Comparison of ENCODE assay signal across 18 cellular contexts in genomic region chr21:37770496-37770895, GRCh38.
A peak's percentile ranks its signal among the peaks of the same experiment; 100 is the strongest.
DNase-seq lines count a peak whose midpoint lies in the region; ATAC-seq, FAIRE-seq and TF ChIP-seq lines count a peak whose summit lies in the region.
"Had no signal": no experiment of that assay in that cellular context is flagged by ENCODE, and none has a peak within 500 bp of the region (broad histone marks: within the 10 kb centered on the region; RNA-seq: fewer than 3 reads in every experiment).

No MANE protein-coding gene starts in this region.

- TF ChIP-seq EP300 in K562 (IDR thresholded peaks at IDR 0.05; ENCODE audit: low read length) (no peak), ovary (IDR thresholded peaks at IDR 0.05) (no peak)

- CTCF ChIA-PET in K562 (lab: Yijun Ruan, JAX; ENCODE audit: low intra/inter-chr PET ratio), result no interaction called here

- no peak for FAIRE-seq in K562 (lab: Jason Lieb, UNC)
- FAIRE-seq: G401.6, GM12892, GM19239 had no signal

- TF ChIP-seq CTCF in K562 (IDR thresholded peaks at IDR 0.05 in 2 of 3, conservative IDR thresholded peaks at IDR 0.05 in 1 of 3; ENCODE audit: insufficient read depth in 2 of 3, low read depth in 1 of 3, low read length in 3 of 3) (no peak), epithelial cell of esophagus (IDR thresholded peaks at IDR 0.05; ENCODE audit: insufficient read depth, low read depth, low read length, missing control alignments) (no peak), foreskin keratinocyte (conservative IDR thresholded peaks at IDR 0.05) (no peak), ovary (IDR thresholded peaks at IDR 0.05) (no peak)

- H3K27me3 ChIP-seq in K562 (ENCODE audit: control insufficient read depth in 2 of 2, insufficient read depth in 2 of 2, low read length in 2 of 2), result peaks cover 0 to 9% of the 10 kb centered on the region in 2 experiments; a peak in 2 of 5 replicates
- H3K27me3 ChIP-seq in foreskin keratinocyte, result no peaks in the 10 kb centered on the region
- no peaks in the 10 kb centered on the region for H3K27me3 ChIP-seq in ovary

- H3K9me3 ChIP-seq in K562 (replicated peaks; ENCODE audit: control insufficient read depth, insufficient read depth, low read depth, low read length), result no peaks in the 10 kb centered on the region
- H3K9me3 ChIP-seq in ovary, result no peaks in the 10 kb centered on the region

- no TSS peak for BruUV-seq in K562 (replicated peaks; lab: Mats Ljungman, UMichigan)

- DNase-seq in K562 (ENCODE audit: extremely low read depth in 1 of 4, low spot score in 3 of 4) (no peak), epithelial cell of esophagus (ENCODE audit: low read depth) (peak; percentile 65), foreskin keratinocyte (peak in 1 of 2 donors; percentile 57), ovary (no peak), SHP77 (lab: John Stamatoyannopoulos, UW) (no peak)
- DNase-seq: Caco-2; CD4-positive, CD25-positive, alpha-beta regulatory T cell; CD8-positive, alpha-beta T cell; DMS153; DND-41; H9 had no signal

- TF ChIP-seq POLR2A in K562 (conservative IDR thresholded peaks at IDR 0.05) (no peak), ovary (IDR thresholded peaks at IDR 0.05) (no peak)

- no peak overlapping the region for H2AFZ ChIP-seq in K562 (ENCODE audit: low read depth, low read length)
- H2AFZ ChIP-seq: GM23338 had no signal

- in situ Hi-C loops in K562 (cut with MboI), result no loop called here

- 4% methylated on average over 2 of the region's 2 CpGs for WGBS in K562 (ENCODE audit: insufficient coverage, low coverage, missing lambda C conversion rate)
- WGBS in ovary, 3 donors, result 73 to 92% (median 88%) methylated on average over 2 of the region's 2 CpGs

- intact Hi-C loops in K562 (cut with micrococcal nuclease) (no loop called here), ovary (cut with DNase I) (no loop called here)

- no peak for TF ChIP-seq RAD21 in K562 (CRISPR knock-in tag; conservative IDR thresholded peaks at IDR 0.05 in 1 of 2, IDR thresholded peaks at IDR 0.05 in 1 of 2)

- H3K36me3 ChIP-seq in K562 (ENCODE audit: control insufficient read depth, insufficient read depth, low read length) (no peaks in the 10 kb centered on the region), ovary (no peaks in the 10 kb centered on the region)

- POLR2A ChIA-PET in K562 (lab: Yijun Ruan, JAX), result interaction anchor here (0.6 to 0.7 kb wide), 2 partner anchors 65 to 359 kb away, joined by 3 read pairs; no protein-coding TSS in a partner anchor

- H3K9me1 ChIP-seq in K562 (ENCODE audit: control insufficient read depth, insufficient read depth, low read length), result no peaks in the 10 kb centered on the region

- H3K4me3 ChIP-seq in K562 (no peak overlapping the region), epithelial cell of esophagus (ENCODE audit: low read length) (no peak overlapping the region), ovary (no peak overlapping the region)
- H3K4me3 ChIP-seq: GM23338 had no signal

- no peak overlapping the region for H3K9ac ChIP-seq in K562 (ENCODE audit: insufficient read depth in 1 of 2, low read depth in 2 of 2, low read length in 2 of 2)

- ATAC-seq in K562, result no peak
- peak; percentile 65 for ATAC-seq in foreskin keratinocyte
- no peak for ATAC-seq in HG02610 (IDR thresholded peaks at IDR 0.05; ENCODE audit: unreplicated experiment)
- ATAC-seq: CD8-positive, alpha-beta T cell; GM23338; HCT116 had no signal

- H4K20me1 ChIP-seq in K562 (replicated peaks; ENCODE audit: control insufficient read depth, insufficient read depth, low read length), result 0 out of 2 replicates have a peak, but pooled peaks cover 3% of the 10 kb centered on the region

- no peak overlapping the region for H3K4me2 ChIP-seq in K562 (ENCODE audit: insufficient read depth, low read length)
- H3K4me2 ChIP-seq: GM23338 had no signal

- H3K27ac ChIP-seq in K562 (ENCODE audit: extremely low read depth, low read depth, low read length) (no peak overlapping the region), foreskin keratinocyte (no peak overlapping the region), ovary (no peak overlapping the region)
- H3K27ac ChIP-seq: C4-2B had no signal

- H3K79me2 ChIP-seq in K562 (ENCODE audit: control insufficient read depth, insufficient read depth, low read length), result no peaks in the 10 kb centered on the region

- H3K4me1 ChIP-seq in K562 (replicated peaks in 1 of 2; ENCODE audit: control insufficient read depth in 2 of 2, insufficient read depth in 2 of 2, low read length in 2 of 2), result no peaks in the 10 kb centered on the region
- peaks cover 20% of the 10 kb centered on the region for H3K4me1 ChIP-seq in foreskin keratinocyte
- H3K4me1 ChIP-seq in ovary (ENCODE audit: insufficient read depth), result no peaks in the 10 kb centered on the region
- H3K4me1 ChIP-seq: Caco-2 had no signal

TF ChIP-seq in K562, 482 proteins besides CTCF, POLR2A, EP300 and RAD21:
- TF ChIP-seq ZNF395 (CRISPR knock-in tag; IDR thresholded peaks at IDR 0.05), result no peak
- TF ChIP-seq, protein P1, sequence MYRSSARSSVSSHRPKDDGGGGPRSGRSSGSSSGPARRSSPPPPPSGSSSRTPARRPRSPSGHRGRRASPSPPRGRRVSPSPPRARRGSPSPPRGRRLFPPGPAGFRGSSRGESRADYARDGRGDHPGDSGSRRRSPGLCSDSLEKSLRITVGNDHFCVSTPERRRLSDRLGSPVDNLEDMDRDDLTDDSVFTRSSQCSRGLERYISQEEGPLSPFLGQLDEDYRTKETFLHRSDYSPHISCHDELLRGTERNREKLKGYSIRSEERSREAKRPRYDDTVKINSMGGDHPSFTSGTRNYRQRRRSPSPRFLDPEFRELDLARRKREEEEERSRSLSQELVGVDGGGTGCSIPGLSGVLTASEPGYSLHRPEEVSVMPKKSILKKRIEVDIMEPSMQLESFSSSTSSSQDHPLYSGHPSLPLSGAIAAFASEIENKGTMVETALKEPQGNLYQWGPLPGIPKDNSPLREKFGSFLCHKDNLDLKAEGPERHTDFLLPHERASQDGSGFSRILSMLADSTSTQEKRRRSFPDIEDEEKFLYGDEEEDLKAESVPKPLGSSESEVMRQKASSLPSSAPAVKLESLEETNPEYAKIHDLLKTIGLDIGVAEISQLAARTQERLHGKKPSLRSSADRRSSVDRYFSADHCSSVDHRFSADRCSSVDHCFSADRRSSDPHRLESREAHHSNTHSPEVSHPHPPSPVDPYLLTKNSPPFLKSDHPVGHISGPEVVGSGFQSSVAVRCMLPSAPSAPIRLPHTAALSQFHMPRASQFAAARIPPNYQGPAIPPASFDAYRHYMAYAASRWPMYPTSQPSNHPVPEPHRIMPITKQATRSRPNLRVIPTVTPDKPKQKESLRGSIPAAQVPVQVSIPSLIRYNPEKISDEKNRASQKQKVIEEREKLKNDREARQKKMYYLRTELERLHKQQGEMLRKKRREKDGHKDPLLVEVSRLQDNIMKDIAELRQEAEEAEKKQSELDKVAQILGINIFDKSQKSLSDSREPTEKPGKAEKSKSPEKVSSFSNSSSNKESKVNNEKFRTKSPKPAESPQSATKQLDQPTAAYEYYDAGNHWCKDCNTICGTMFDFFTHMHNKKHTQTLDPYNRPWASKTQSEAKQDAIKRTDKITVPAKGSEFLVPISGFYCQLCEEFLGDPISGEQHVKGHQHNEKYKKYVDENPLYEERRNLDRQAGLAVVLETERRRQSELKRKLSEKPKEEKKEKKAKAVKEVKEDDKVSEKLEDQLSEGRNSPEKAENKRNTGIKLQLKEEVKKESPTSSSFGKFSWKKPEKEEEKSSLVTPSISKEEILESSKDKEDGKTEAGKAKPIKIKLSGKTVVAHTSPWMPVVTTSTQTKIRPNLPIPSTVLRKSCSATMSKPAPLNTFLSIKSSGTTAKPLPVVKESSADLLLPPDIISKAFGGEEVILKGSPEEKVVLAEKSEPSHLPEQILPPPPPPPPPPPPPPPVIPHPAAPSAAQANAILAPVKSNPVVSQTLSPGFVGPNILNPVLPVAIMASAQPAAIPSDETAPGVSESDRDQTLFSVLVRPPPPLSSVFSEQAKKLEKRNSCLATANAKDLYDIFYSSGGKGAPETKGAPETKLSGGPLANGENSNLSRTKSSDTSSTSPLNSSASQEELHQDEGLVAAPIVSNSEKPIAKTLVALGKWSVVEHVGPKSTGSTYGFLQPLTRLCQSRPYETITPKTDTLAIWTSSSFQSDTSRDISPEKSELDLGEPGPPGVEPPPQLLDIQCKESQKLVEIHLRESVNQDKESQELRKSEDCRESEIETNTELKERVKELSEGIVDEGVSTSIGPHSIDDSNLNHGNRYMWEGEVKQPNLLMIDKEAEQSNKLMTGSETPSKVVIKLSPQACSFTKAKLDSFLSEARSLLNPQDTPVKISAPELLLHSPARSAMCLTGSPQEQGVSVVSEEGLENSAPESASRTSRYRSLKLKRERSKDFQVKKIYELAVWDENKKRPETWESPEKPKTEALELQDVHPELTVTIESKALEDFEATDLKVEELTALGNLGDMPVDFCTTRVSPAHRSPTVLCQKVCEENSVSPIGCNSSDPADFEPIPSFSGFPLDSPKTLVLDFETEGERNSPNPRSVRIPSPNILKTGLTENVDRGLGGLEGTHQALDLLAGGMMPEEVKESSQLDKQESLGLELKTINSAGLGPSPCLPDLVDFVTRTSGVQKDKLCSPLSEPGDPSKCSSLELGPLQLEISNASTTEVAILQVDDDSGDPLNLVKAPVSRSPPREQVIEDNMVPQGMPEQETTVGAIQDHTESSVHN (IDR thresholded peaks at IDR 0.05; ENCODE audit: borderline replicate concordance in 1 of 2, low read depth in 1 of 2), result no peak
- peak; percentile 58 for TF ChIP-seq DACH1 (IDR thresholded peaks at IDR 0.05; ENCODE audit: partially characterized antibody)
